8 cellular contexts compared by ENCODE assay signal in the genomic region with DNA sequence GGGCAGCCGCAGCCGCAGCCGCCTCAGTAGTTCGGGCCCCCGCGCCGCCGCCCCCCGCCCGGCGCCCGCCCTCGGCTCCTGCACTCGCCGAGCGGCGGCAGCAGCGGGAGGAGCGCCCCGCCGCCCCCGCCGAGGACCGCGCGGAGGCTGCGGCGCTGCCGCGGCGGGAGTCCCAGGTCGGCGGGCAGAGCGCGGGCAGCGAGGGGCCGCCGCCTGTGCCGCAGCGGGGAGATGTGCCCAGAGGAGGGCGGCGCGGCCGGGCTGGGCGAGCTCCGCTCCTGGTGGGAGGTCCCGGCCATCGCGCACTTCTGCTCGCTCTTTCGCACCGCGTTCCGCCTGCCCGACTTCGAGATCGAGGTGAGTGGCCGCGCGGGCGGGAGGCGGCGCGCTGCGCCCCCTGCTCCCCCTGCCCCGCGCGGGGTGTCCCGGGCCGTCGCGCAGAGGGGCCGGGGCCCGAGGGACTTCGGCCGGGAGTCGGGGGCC. TPM values are rescaled to one million over a fixed set of nuclear protein-coding genes. Genes with fewer than 3 reads are reported as not detected.
DNase-seq lines count a peak whose midpoint lies in the region; ATAC-seq and TF ChIP-seq lines count a peak whose summit lies in the region.

No MANE protein-coding gene starts in this region.

- peak overlapping the region; percentile 47 for H3K4me3 Mint-ChIP-seq in Caco-2 (ENCODE audit: unreplicated experiment)
- H3K4me3 Mint-ChIP-seq in activated naive CD8-positive, alpha-beta T cell treated with anti-CD3 and anti-CD28 coated beads, Interleukin-2, amount 50 U/mL, for 24 hours, result no peak overlapping the region

- peak overlapping the region; percentile 90 for H3K27ac ChIP-seq in layer of hippocampus (ENCODE audit: low read depth, low read length)

- H3K9me3 Mint-ChIP-seq in Caco-2 (ENCODE audit: unreplicated experiment), result no peaks in the 10 kb centered on the region
- no peaks in the 10 kb centered on the region for H3K9me3 Mint-ChIP-seq in activated naive CD8-positive, alpha-beta T cell treated with anti-CD3 and anti-CD28 coated beads, Interleukin-2, amount 50 U/mL, for 24 hours

- no TSS peak for BruUV-seq in Caco-2 (replicated peaks; lab: Mats Ljungman, UMichigan)

- CTCF ChIA-PET in Caco-2 (lab: Charles Lee), result interaction anchor here (0.7 to 2.6 kb wide), 3 partner anchors 132 to 201 kb away, joined by 3 to 14 read pairs (median 10); no protein-coding TSS in a partner anchor

- H3K27me3 Mint-ChIP-seq in Caco-2 (ENCODE audit: insufficient read depth, unreplicated experiment), result peaks cover 29% of the 10 kb centered on the region
- peaks cover 58% of the 10 kb centered on the region for H3K27me3 Mint-ChIP-seq in activated naive CD8-positive, alpha-beta T cell treated with anti-CD3 and anti-CD28 coated beads, Interleukin-2, amount 50 U/mL, for 24 hours

- no peak for TF ChIP-seq CTCF in Caco-2 (IDR thresholded peaks at IDR 0.05; ENCODE audit: insufficient read depth in 1 of 2, low read depth in 1 of 2, low read length in 1 of 2, severe bottlenecking in 1 of 2, unreplicated experiment in 1 of 2)

- no peaks in the 10 kb centered on the region for H3K36me3 ChIP-seq in Caco-2 (ENCODE audit: control insufficient read depth, insufficient read depth, low read length)

- H3K36me3 Mint-ChIP-seq in Caco-2 (ENCODE audit: insufficient read depth, unreplicated experiment), result no peaks in the 10 kb centered on the region
- no peaks in the 10 kb centered on the region for H3K36me3 Mint-ChIP-seq in activated naive CD8-positive, alpha-beta T cell treated with anti-CD3 and anti-CD28 coated beads, Interleukin-2, amount 50 U/mL, for 24 hours (ENCODE audit: low read depth)

- intact Hi-C loops in Caco-2 (cut with micrococcal nuclease; ENCODE audit: unreplicated experiment), result no loop called here

- peak; percentile 37 to 39 for DNase-seq in Caco-2
- DNase-seq in HuH-7.5 (ENCODE audit: low spot score), result peak; percentile 53
- peak; percentile 30 for DNase-seq in activated naive CD8-positive, alpha-beta T cell treated with anti-CD3 and anti-CD28 coated beads, Interleukin-2, amount 50 U/mL, for 24 hours
- DNase-seq in stimulated activated CD8-positive, alpha-beta memory T cell treated with anti-CD3 and anti-CD28 coated beads, Interleukin-12 subunit alpha, Interleukin-12 subunit beta, amount 100 ng/mL, for 4 hours (ENCODE audit: low read depth), result peak; percentile 0
- no peak for DNase-seq in HCEC 1CT
- no peak for DNase-seq in GOT3 (lab: John Stamatoyannopoulos, UW)

- no peaks in the 10 kb centered on the region for H3K4me1 ChIP-seq in Caco-2

- POLR2A ChIA-PET in Caco-2 (lab: Charles Lee), result no interaction called here

- no peaks in the 10 kb centered on the region for H3K9me3 ChIP-seq in Caco-2

- H3K27me3 ChIP-seq in Caco-2 (replicated peaks; ENCODE audit: control insufficient read depth, insufficient read depth, low read length) (no peaks in the 10 kb centered on the region; the same call in 1 of the 2 replicates), layer of hippocampus (ENCODE audit: control insufficient read depth, insufficient read depth, low read length) (no peaks in the 10 kb centered on the region)

- ATAC-seq in activated naive CD8-positive, alpha-beta T cell treated with anti-CD3 and anti-CD28 coated beads, Interleukin-2, amount 50 U/mL, for 24 hours, result peak; percentile 37
- ATAC-seq in GM18868 (IDR thresholded peaks at IDR 0.05; ENCODE audit: unreplicated experiment), result no peak

- peaks cover 18% of the 10 kb centered on the region for H3K4me1 Mint-ChIP-seq in Caco-2 (ENCODE audit: low read depth, unreplicated experiment)
- peaks cover 16% of the 10 kb centered on the region for H3K4me1 Mint-ChIP-seq in activated naive CD8-positive, alpha-beta T cell treated with anti-CD3 and anti-CD28 coated beads, Interleukin-2, amount 50 U/mL, for 24 hours

- H3K4me3 ChIP-seq in Caco-2 (ENCODE audit: low read depth, low read length), result peak overlapping the region; percentile 45

- no peak overlapping the region for H3K27ac Mint-ChIP-seq in Caco-2 (ENCODE audit: unreplicated experiment)
- H3K27ac Mint-ChIP-seq in activated naive CD8-positive, alpha-beta T cell treated with anti-CD3 and anti-CD28 coated beads, Interleukin-2, amount 50 U/mL, for 24 hours, result no peak overlapping the region

RNA-seq across cellular contexts. Expression of gene CECR2, which starts 0.3 kb away (rescaled TPM):
- total RNA-seq in Caco-2 (2022), result 1.1 TPM in 2 replicates

Comparison
In these comparisons a context has a peak if more than half of its experiments do, and no peak if none do; other contexts are left out.
1. DNase-seq: peak in Caco-2 (2 of 2), HuH-7.5 (single experiment), activated naive CD8-positive, alpha-beta T cell treated with anti-CD3 and anti-CD28 coated beads, Interleukin-2, amount 50 U/mL, for 24 hours (single experiment) and stimulated activated CD8-positive, alpha-beta memory T cell treated with anti-CD3 and anti-CD28 coated beads, Interleukin-12 subunit alpha, Interleukin-12 subunit beta, amount 100 ng/mL, for 4 hours (single experiment); none in HCEC 1CT (single experiment) and GOT3 (single experiment).